Comparison of ENCODE assay signal across 1 cellular context in genomic region chr6:45677381-45677992, GRCh38.
TF ChIP-seq lines count a peak whose summit lies in the region.

No MANE protein-coding gene starts in this region.

TF ChIP-seq in GM12878, 131 proteins besides CTCF, POLR2A, EP300 and RAD21 (continued from another document):
- TF ChIP-seq NKRF (conservative IDR thresholded peaks at IDR 0.05) (no peak), CHD2 (IDR thresholded peaks at IDR 0.05; ENCODE audit: borderline replicate concordance, low read depth, low read length) (no peak), EGR1 (IDR thresholded peaks at IDR 0.05; ENCODE audit: borderline replicate concordance in 1 of 2, low read depth in 2 of 2, low read length in 2 of 2) (no peak), CUX1 (IDR thresholded peaks at IDR 0.05; ENCODE audit: insufficient replicate concordance, low read depth, low read length) (no peak), NR2C2 (IDR thresholded peaks at IDR 0.05; ENCODE audit: borderline replicate concordance, control insufficient read depth, insufficient read length, low read depth) (no peak), IKZF1 (conservative IDR thresholded peaks at IDR 0.05) (no peak), MXI1 (IDR thresholded peaks at IDR 0.05; ENCODE audit: low read depth, low read length) (no peak), RB1 (IDR thresholded peaks at IDR 0.05; ENCODE audit: borderline replicate concordance) (no peak), IKZF2 (IDR thresholded peaks at IDR 0.05) (peak; percentile 32 to 43; a peak in 2 of 4 replicates), LARP7 (IDR thresholded peaks at IDR 0.05) (no peak), TBL1XR1 (IDR thresholded peaks at IDR 0.05; ENCODE audit: low read depth, low read length) (peak; percentile 28; the same call in 1 of the 2 replicates), BMI1 (IDR thresholded peaks at IDR 0.05; ENCODE audit: borderline replicate concordance) (no peak), ZBTB33 (IDR thresholded peaks at IDR 0.05) (no peak), POLR2AphosphoS2 (IDR thresholded peaks at IDR 0.05; ENCODE audit: low read depth, low read length) (no peak), TAF1 (IDR thresholded peaks at IDR 0.05; ENCODE audit: borderline replicate concordance, low read depth, low read length) (no peak), ZNF384 (IDR thresholded peaks at IDR 0.05; ENCODE audit: borderline replicate concordance, low read depth, low read length) (no peak), CEBPZ (IDR thresholded peaks at IDR 0.05; ENCODE audit: low read depth, low read length) (no peak), ZNF274 (IDR thresholded peaks at IDR 0.05; ENCODE audit: insufficient read depth, insufficient read length) (no peak), ZBTB4 (CRISPR knock-in tag; IDR thresholded peaks at IDR 0.05) (no peak), ESRRA (IDR thresholded peaks at IDR 0.05; ENCODE audit: low read length) (no peak), USF1 (IDR thresholded peaks at IDR 0.05; ENCODE audit: borderline replicate concordance, extremely low read length, insufficient read depth, low read depth, low read length) (no peak), USF2 (IDR thresholded peaks at IDR 0.05; ENCODE audit: borderline replicate concordance, low read depth, low read length) (no peak), HDGF (IDR thresholded peaks at IDR 0.05) (no peak), HCFC1 (IDR thresholded peaks at IDR 0.05; ENCODE audit: low read length) (no peak), ZBED1 (IDR thresholded peaks at IDR 0.05; ENCODE audit: borderline replicate concordance) (peak; percentile 56; the same call in 1 of the 2 replicates), FOXM1 (IDR thresholded peaks at IDR 0.05; ENCODE audit: low read depth, low read length) (peak; percentile 47; the same call in 1 of the 2 replicates), NFIC (IDR thresholded peaks at IDR 0.05; ENCODE audit: low read depth, low read length) (peak; percentile 59), PML (IDR thresholded peaks at IDR 0.05; ENCODE audit: low read length) (no peak), ZNF687 (IDR thresholded peaks at IDR 0.05) (peak; percentile 58), CREB1 (IDR thresholded peaks at IDR 0.05; ENCODE audit: low read depth) (no peak), SMAD1 (IDR thresholded peaks at IDR 0.05; ENCODE audit: low read depth, partially characterized antibody) (no peak)
